ENCODE assay signal across 8 cellular contexts in genomic region chr12:55830601-55831406, GRCh38. TPM values are rescaled to one million over a fixed set of nuclear protein-coding genes. Genes with fewer than 3 reads are reported as not detected.
DNase-seq lines count a peak whose midpoint lies in the region; ATAC-seq and TF ChIP-seq lines count a peak whose summit lies in the region.

No MANE protein-coding gene starts in this region.

- H3K27me3 ChIP-seq in mononuclear cell (ENCODE audit: insufficient read depth, low read length), result no peaks in the 10 kb centered on the region

- TF ChIP-seq POLR2A in erythroblast (IDR thresholded peaks at IDR 0.05; ENCODE audit: low read length), result peak; percentile 45

- H3K4me1 ChIP-seq in mononuclear cell (ENCODE audit: insufficient read depth, low read length), result peaks cover 49% of the 10 kb centered on the region

- DNase-seq in NCI-H446 (lab: John Stamatoyannopoulos, UW), result peak; percentile 31 to 50
- peak; percentile 31 for DNase-seq in activated T-cell treated with anti-CD3 and anti-CD28 coated beads for 48 hours (ENCODE audit: low read depth)
- peak; percentile 86 to 89 for DNase-seq in erythroblast (lab: John Stamatoyannopoulos, UW)
- DNase-seq in stimulated activated naive CD4-positive, alpha-beta T cell (lab: John Stamatoyannopoulos, UW), result peak; percentile 3 to 52 (median 42)
- DNase-seq in NOMO-1 treated with DMSO at 0.1 percent for 48 hours (lab: John Stamatoyannopoulos, UW; ENCODE audit: unreplicated experiment), result no peak

- H3K9me3 ChIP-seq in mononuclear cell (ENCODE audit: low read depth, low read length), result no peaks in the 10 kb centered on the region

- ATAC-seq in GM18511 (IDR thresholded peaks at IDR 0.05; ENCODE audit: unreplicated experiment) (peak; percentile 22), GM18858 (IDR thresholded peaks at IDR 0.05; ENCODE audit: unreplicated experiment) (no peak)

- H3K4me3 ChIP-seq in mononuclear cell (ENCODE audit: low read length), result peak overlapping the region; percentile 95

RNA-seq across cellular contexts. Expression of gene DNAJC14, which starts 1.4 kb away (rescaled TPM):
- 23.5 TPM for total RNA-seq in mononuclear cell

RNA-seq across cellular contexts. Expression of gene MMP19, which starts 11.9 kb away (rescaled TPM):
- 4.2 TPM for total RNA-seq in mononuclear cell

RNA-seq across cellular contexts. Expression of gene ORMDL2, which starts 13.0 kb away (rescaled TPM):
- 6.8 TPM for total RNA-seq in mononuclear cell

RNA-seq across cellular contexts. Expression of gene SARNP, which starts 13.3 kb away (rescaled TPM):
- 59.7 TPM for total RNA-seq in mononuclear cell
